In the genomic region with DNA sequence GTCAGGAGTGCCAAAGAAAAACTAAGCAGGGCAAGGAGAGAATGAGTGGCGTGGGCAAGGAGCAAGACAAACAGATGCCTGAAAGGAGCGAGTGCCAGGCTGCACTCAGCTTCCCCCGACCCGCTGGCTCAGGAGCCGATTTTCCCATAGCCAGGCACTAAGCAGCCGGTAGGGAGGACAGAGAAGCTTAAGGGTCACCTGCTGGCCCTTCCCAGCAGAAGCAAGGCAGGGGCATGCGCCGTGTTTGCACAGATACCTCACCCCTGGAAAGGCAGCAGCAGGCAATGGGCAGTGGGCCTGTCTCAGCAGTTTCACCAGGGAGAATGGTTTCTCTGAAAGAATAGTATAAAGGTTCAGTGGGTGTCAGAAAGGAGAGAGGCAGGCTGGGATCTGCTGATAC, we compare ENCODE assay signal across 19 cellular contexts.
DNase-seq lines count a peak whose midpoint lies in the region; ATAC-seq and TF ChIP-seq lines count a peak whose summit lies in the region.
"Had no signal": no experiment of that assay in that cellular context is flagged by ENCODE, and none has a peak within 500 bp of the region (broad histone marks: within the 10 kb centered on the region; RNA-seq: fewer than 3 reads in every experiment).

No MANE protein-coding gene starts in this region.

- peak overlapping the region; percentile 24 for H3K4me3 Mint-ChIP-seq in activated CD8-positive, alpha-beta memory T cell treated with anti-CD3 and anti-CD28 coated beads, Interleukin-2, amount 10 ng/mL, durations not matched to agents 7 days and 5 days
- peak overlapping the region; percentile 82 for H3K4me3 Mint-ChIP-seq in activated CD8-positive, alpha-beta T cell treated with anti-CD3 and anti-CD28 coated beads for 36 hours
- peak overlapping the region; percentile 54 to 94 (median 68) for H3K4me3 Mint-ChIP-seq in immature natural killer cell
- peak overlapping the region in 1 of 2 donors; percentile 25 for H3K4me3 Mint-ChIP-seq in stimulated activated naive B cell treated with anti-CD40 and anti-IgM and Interleukin-4, amounts not matched to agents 10 μg/mL and 1 μg/mL and 100 μg/mL, for 72 hours

- no peaks in the 10 kb centered on the region for H3K9me3 Mint-ChIP-seq in activated CD8-positive, alpha-beta memory T cell treated with anti-CD3 and anti-CD28 coated beads, Interleukin-2, amount 10 ng/mL, durations not matched to agents 7 days and 5 days (ENCODE audit: low read depth)
- H3K9me3 Mint-ChIP-seq in activated CD8-positive, alpha-beta T cell treated with anti-CD3 and anti-CD28 coated beads for 36 hours: no peaks in the 10 kb centered on the region
- peaks cover 0 to 1% (median 0%) of the 10 kb centered on the region in 6 donors for H3K9me3 Mint-ChIP-seq in immature natural killer cell
- H3K9me3 Mint-ChIP-seq in stimulated activated naive B cell treated with anti-CD40 and anti-IgM and Interleukin-4, amounts not matched to agents 10 μg/mL and 1 μg/mL and 100 μg/mL, for 72 hours: no peaks in the 10 kb centered on the region

- H3K27me3 Mint-ChIP-seq in activated CD8-positive, alpha-beta memory T cell treated with anti-CD3 and anti-CD28 coated beads, Interleukin-2, amount 10 ng/mL, durations not matched to agents 7 days and 5 days: peaks cover 5% of the 10 kb centered on the region
- H3K27me3 Mint-ChIP-seq in activated CD8-positive, alpha-beta T cell treated with anti-CD3 and anti-CD28 coated beads for 36 hours: no peaks in the 10 kb centered on the region
- H3K27me3 Mint-ChIP-seq in immature natural killer cell (ENCODE audit: low read depth in 3 of 3): peaks cover 7 to 12% (median 7%) of the 10 kb centered on the region in 3 donors
- H3K27me3 Mint-ChIP-seq in stimulated activated naive B cell treated with anti-CD40 and anti-IgM and Interleukin-4, amounts not matched to agents 10 μg/mL and 1 μg/mL and 100 μg/mL, for 72 hours: peaks cover 0 to 5% of the 10 kb centered on the region in 2 donors

- no peak for TF ChIP-seq CTCF in activated CD8-positive, alpha-beta T cell treated with anti-CD3 and anti-CD28 coated beads for 36 hours (IDR thresholded peaks at IDR 0.05)
- no peak for TF ChIP-seq CTCF in lower lobe of right lung (IDR thresholded peaks at IDR 0.05)

- H3K36me3 ChIP-seq in lower lobe of right lung: peaks cover 3% of the 10 kb centered on the region
- H3K36me3 ChIP-seq: adrenal gland had no signal

- H3K4me1 Mint-ChIP-seq in activated CD8-positive, alpha-beta memory T cell treated with anti-CD3 and anti-CD28 coated beads, Interleukin-2, amount 10 ng/mL, durations not matched to agents 7 days and 5 days: peaks cover 36% of the 10 kb centered on the region
- H3K4me1 Mint-ChIP-seq in activated CD8-positive, alpha-beta T cell treated with anti-CD3 and anti-CD28 coated beads for 36 hours (ENCODE audit: low read depth): peaks cover 32% of the 10 kb centered on the region
- H3K4me1 Mint-ChIP-seq in immature natural killer cell: peaks cover 50 to 57% of the 10 kb centered on the region in 2 donors
- H3K4me1 Mint-ChIP-seq in stimulated activated naive B cell treated with anti-CD40 and anti-IgM and Interleukin-4, amounts not matched to agents 10 μg/mL and 1 μg/mL and 100 μg/mL, for 72 hours: peaks cover 20 to 23% of the 10 kb centered on the region in 2 donors

- H3K27me3 ChIP-seq in lower lobe of right lung (ENCODE audit: low read depth): peaks cover 26% of the 10 kb centered on the region

- no peak overlapping the region for H3K4me3 ChIP-seq in lower lobe of right lung
- H3K4me3 ChIP-seq: adrenal gland, gastroesophageal sphincter, GM12878 had no signal

- no peaks in the 10 kb centered on the region for H3K36me3 Mint-ChIP-seq in activated CD8-positive, alpha-beta memory T cell treated with anti-CD3 and anti-CD28 coated beads, Interleukin-2, amount 10 ng/mL, durations not matched to agents 7 days and 5 days
- peaks cover 2% of the 10 kb centered on the region for H3K36me3 Mint-ChIP-seq in activated CD8-positive, alpha-beta T cell treated with anti-CD3 and anti-CD28 coated beads for 36 hours (ENCODE audit: low read depth)
- no peaks in the 10 kb centered on the region for H3K36me3 Mint-ChIP-seq in immature natural killer cell
- no peaks in the 10 kb centered on the region for H3K36me3 Mint-ChIP-seq in stimulated activated naive B cell treated with anti-CD40 and anti-IgM and Interleukin-4, amounts not matched to agents 10 μg/mL and 1 μg/mL and 100 μg/mL, for 72 hours

- ATAC-seq in activated CD8-positive, alpha-beta memory T cell treated with anti-CD3 and anti-CD28 coated beads, Interleukin-2, amount 10 ng/mL, durations not matched to agents 7 days and 5 days: no peak
- ATAC-seq in activated CD8-positive, alpha-beta T cell treated with anti-CD3 and anti-CD28 coated beads for 36 hours: no peak
- no peak for ATAC-seq in stimulated activated naive B cell treated with anti-CD40 and anti-IgM and Interleukin-4, amounts not matched to agents 10 μg/mL and 1 μg/mL and 100 μg/mL, for 72 hours (replicated peaks)
- ATAC-seq in Right ventricle myocardium superior (ENCODE audit: poor library complexity) (no peak), lower lobe of right lung (no peak)
- ATAC-seq: gastroesophageal sphincter, GM12878, sciatic nerve had no signal

- intact Hi-C loops in activated CD8-positive, alpha-beta T cell treated with anti-CD3 and anti-CD28 coated beads for 36 hours (cut with micrococcal nuclease): no loop called here
- intact Hi-C loops in Right ventricle myocardium superior (cut with DNase I) (no loop called here), lower lobe of right lung (cut with DNase I) (no loop called here)

- CTCF ChIA-PET in activated CD8-positive, alpha-beta memory T cell treated with anti-CD3 and anti-CD28 coated beads, Interleukin-2, amount 10 ng/mL, durations not matched to agents 7 days and 5 days (lab: Charles Lee): interaction anchor here (1.2 to 4.4 kb wide), 5 partner anchors 95 to 128 kb away, joined by 3 to 23 read pairs (median 3); no protein-coding TSS in a partner anchor
- CTCF ChIA-PET in activated CD8-positive, alpha-beta T cell treated with anti-CD3 and anti-CD28 coated beads for 36 hours (lab: Charles Lee): interaction anchor here (5.4 kb wide), 1 partner anchor 95 kb away, joined by 37 read pairs; no protein-coding TSS in a partner anchor

- POLR2A ChIA-PET in activated CD8-positive, alpha-beta T cell treated with anti-CD3 and anti-CD28 coated beads for 36 hours (lab: Charles Lee): interaction anchor here (0.8 kb wide), 1 partner anchor 44 kb away, joined by 3 read pairs; no protein-coding TSS in a partner anchor

- peak; percentile 35 for DNase-seq in activated CD8-positive, alpha-beta memory T cell treated with anti-CD3 and anti-CD28 coated beads, Interleukin-2, amount 10 ng/mL, durations not matched to agents 7 days and 5 days
- no peak for DNase-seq in activated CD8-positive, alpha-beta memory T cell treated with anti-CD3 and anti-CD28 coated beads for 24 hours
- no peak for DNase-seq in activated CD8-positive, alpha-beta T cell treated with anti-CD3 and anti-CD28 coated beads for 36 hours
- DNase-seq in immature natural killer cell (no peak), Right ventricle myocardium superior (no peak), activated gamma-delta T cell treated with Interleukin-2 at 50 U/mL for 16 hours (no peak), lower lobe of right lung (no peak)
- no peak for DNase-seq in stimulated activated naive B cell treated with anti-CD40 and anti-IgM and Interleukin-4, amounts not matched to agents 10 μg/mL and 1 μg/mL and 100 μg/mL, for 72 hours
- DNase-seq: adrenal gland; NCI-H1417; NCI-H226; occipital lobe; SHP77; stimulated activated CD4-positive, alpha-beta T cell treated with anti-CD3 and anti-CD28 coated beads, Interleukin-2, amount 100 ng/mL, for 24 hours; T1000; trophoblast cell had no signal

- no peaks in the 10 kb centered on the region for H3K9me3 ChIP-seq in lower lobe of right lung
- H3K9me3 ChIP-seq: adrenal gland, gastroesophageal sphincter had no signal

- peak overlapping the region; percentile 16 for H3K27ac Mint-ChIP-seq in activated CD8-positive, alpha-beta memory T cell treated with anti-CD3 and anti-CD28 coated beads, Interleukin-2, amount 10 ng/mL, durations not matched to agents 7 days and 5 days
- no peak overlapping the region for H3K27ac Mint-ChIP-seq in activated CD8-positive, alpha-beta T cell treated with anti-CD3 and anti-CD28 coated beads for 36 hours
- H3K27ac Mint-ChIP-seq in immature natural killer cell: peak overlapping the region; percentile 37 to 90 (median 74)
- H3K27ac Mint-ChIP-seq in stimulated activated naive B cell treated with anti-CD40 and anti-IgM and Interleukin-4, amounts not matched to agents 10 μg/mL and 1 μg/mL and 100 μg/mL, for 72 hours: peak overlapping the region; percentile 62

- H3K27ac ChIP-seq in lower lobe of right lung: no peak overlapping the region
- H3K27ac ChIP-seq: adrenal gland, gastroesophageal sphincter had no signal

- H3K4me1 ChIP-seq in lower lobe of right lung: peaks cover 4% of the 10 kb centered on the region
